ENCODE assay signal across 8 cellular contexts in the genomic region with DNA sequence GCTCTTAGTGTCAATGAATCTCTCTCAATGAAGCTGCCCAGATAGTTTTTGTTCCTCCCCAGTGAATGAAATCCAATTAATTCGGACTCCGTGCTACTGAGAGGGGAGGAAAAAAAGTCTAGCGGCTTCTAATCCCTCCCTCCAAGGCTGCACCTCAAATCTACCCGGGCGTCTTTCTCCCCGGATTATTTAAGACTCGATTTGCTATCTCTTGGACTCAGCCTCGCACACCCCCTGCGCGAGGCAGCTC. TPM values are rescaled to one million over a fixed set of nuclear protein-coding genes. Genes with fewer than 3 reads are reported as not detected.
A peak's percentile ranks its signal among the peaks of the same experiment; 100 is the strongest.
DNase-seq lines count a peak whose midpoint lies in the region; ATAC-seq and TF ChIP-seq lines count a peak whose summit lies in the region.

No MANE protein-coding gene starts in this region.

- no peaks in the 10 kb centered on the region for H3K9me3 ChIP-seq in CD4-positive, alpha-beta T cell (ENCODE audit: control insufficient read depth, low read length)
- H3K9me3 ChIP-seq in KOPT-K1 (ENCODE audit: insufficient read depth, low read length, poor library complexity, severe bottlenecking) (peaks cover 26% of the 10 kb centered on the region), neural cell (ENCODE audit: low read length) (no peaks in the 10 kb centered on the region)

- peaks cover 49% of the 10 kb centered on the region for H3K4me1 Mint-ChIP-seq in CD4-positive, alpha-beta T cell (ENCODE audit: low read depth)
- H3K4me1 Mint-ChIP-seq in dendritic cell treated with granulocyte-macrophage colony-stimulating factor and Interleukin-4, amounts not matched to agents 40 ng/mL and 50 ng/mL, for 4 days (ENCODE audit: low read depth): peaks cover 60% of the 10 kb centered on the region

- peak overlapping the region; percentile 88 for H3K27ac Mint-ChIP-seq in CD4-positive, alpha-beta T cell
- peak overlapping the region; percentile 91 for H3K27ac Mint-ChIP-seq in dendritic cell treated with granulocyte-macrophage colony-stimulating factor and Interleukin-4, amounts not matched to agents 40 ng/mL and 50 ng/mL, for 4 days

- no peak for DNase-seq in CD4-positive, alpha-beta T cell
- DNase-seq in NCI-H146 treated with DMSO at 0.1 percent for 48 hours (lab: John Stamatoyannopoulos, UW; ENCODE audit: unreplicated experiment) (no peak), dedifferentiated amniotic fluid mesenchymal stem cell (ENCODE audit: extremely low spot score) (no peak)

- no peak for TF ChIP-seq EP300 in neural cell (conservative IDR thresholded peaks at IDR 0.05; ENCODE audit: poor library complexity, severe bottlenecking)

- peak overlapping the region; percentile 95 for H3K9ac ChIP-seq in neural cell (ENCODE audit: low read length)

- no peak for TF ChIP-seq CTCF in CD4-positive, alpha-beta T cell (IDR thresholded peaks at IDR 0.05)
- no peak for TF ChIP-seq CTCF in neural cell (IDR thresholded peaks at IDR 0.05; ENCODE audit: poor library complexity, severe bottlenecking)

- H2AFZ ChIP-seq in neural cell (ENCODE audit: low read depth, low read length): peak overlapping the region; percentile 28

- H3K27me3 ChIP-seq in CD4-positive, alpha-beta T cell (ENCODE audit: control insufficient read depth, insufficient read depth, low read length): no peaks in the 10 kb centered on the region
- H3K27me3 ChIP-seq in neural cell (ENCODE audit: insufficient read depth, low read depth, low read length): peaks cover 15% of the 10 kb centered on the region

- intact Hi-C loops in CD4-positive, alpha-beta T cell (cut with DNase I, micrococcal nuclease): loop anchor here (2.0 to 10.0 kb wide), 7 partner anchors 47 to 1210 kb away; a partner anchor contains a TSS
- intact Hi-C loops in dendritic cell treated with granulocyte-macrophage colony-stimulating factor and Interleukin-4, amounts not matched to agents 40 ng/mL and 50 ng/mL, for 4 days (cut with micrococcal nuclease): loop anchor here (2.0 to 5.0 kb wide), 4 partner anchors 109 to 300 kb away; a partner anchor contains a TSS

- H3K36me3 ChIP-seq in KOPT-K1 (ENCODE audit: insufficient read depth, low read length): peaks cover 35% of the 10 kb centered on the region
- H3K36me3 ChIP-seq in neural cell (ENCODE audit: insufficient read depth, low read length): no peaks in the 10 kb centered on the region

- H3K4me3 ChIP-seq in neural cell (ENCODE audit: low read length): peak overlapping the region; percentile 89

- H3K9me3 Mint-ChIP-seq in CD4-positive, alpha-beta T cell: no peaks in the 10 kb centered on the region
- no peaks in the 10 kb centered on the region for H3K9me3 Mint-ChIP-seq in dendritic cell treated with granulocyte-macrophage colony-stimulating factor and Interleukin-4, amounts not matched to agents 40 ng/mL and 50 ng/mL, for 4 days

- peak; percentile 8 for TF ChIP-seq RAD21 in neural cell (conservative IDR thresholded peaks at IDR 0.05)

- H3K79me2 ChIP-seq in neural cell (replicated peaks; ENCODE audit: insufficient read depth, low read length): peaks cover 57% of the 10 kb centered on the region

- H3K4me2 ChIP-seq in neural cell (ENCODE audit: low read length): peak overlapping the region; percentile 63

- H3K36me3 Mint-ChIP-seq in CD4-positive, alpha-beta T cell (ENCODE audit: low read depth): peaks cover 8% of the 10 kb centered on the region
- H3K36me3 Mint-ChIP-seq in dendritic cell treated with granulocyte-macrophage colony-stimulating factor and Interleukin-4, amounts not matched to agents 40 ng/mL and 50 ng/mL, for 4 days (ENCODE audit: low read depth): peaks cover 43% of the 10 kb centered on the region

- peak overlapping the region; percentile 94 for H3K4me3 Mint-ChIP-seq in CD4-positive, alpha-beta T cell
- peak overlapping the region; percentile 92 for H3K4me3 Mint-ChIP-seq in dendritic cell treated with granulocyte-macrophage colony-stimulating factor and Interleukin-4, amounts not matched to agents 40 ng/mL and 50 ng/mL, for 4 days

- H4K20me1 ChIP-seq in neural cell (ENCODE audit: insufficient read depth): no peaks in the 10 kb centered on the region

- no peaks in the 10 kb centered on the region for H3K9me2 ChIP-seq in neural cell (ENCODE audit: insufficient read depth, low read length)

- POLR2A ChIA-PET in CD4-positive, alpha-beta T cell (lab: Charles Lee): interaction anchor here (0.5 to 4.5 kb wide), 16 partner anchors 10 to 391 kb away, joined by 3 to 38 read pairs (median 6); a partner anchor contains a TSS

- no peak overlapping the region for H3K27ac ChIP-seq in CD4-positive, alpha-beta T cell (ENCODE audit: low read depth, low read length)
- H3K27ac ChIP-seq in KOPT-K1 (ENCODE audit: low read depth, low read length, poor library complexity, severe bottlenecking) (peak overlapping the region; percentile 67), neural cell (ENCODE audit: low read length) (peak overlapping the region; percentile 95)

- H3K27me3 Mint-ChIP-seq in CD4-positive, alpha-beta T cell: no peaks in the 10 kb centered on the region
- no peaks in the 10 kb centered on the region for H3K27me3 Mint-ChIP-seq in dendritic cell treated with granulocyte-macrophage colony-stimulating factor and Interleukin-4, amounts not matched to agents 40 ng/mL and 50 ng/mL, for 4 days

- CTCF ChIA-PET in CD4-positive, alpha-beta T cell (lab: Charles Lee): no interaction called here

- H3F3A ChIP-seq in neural cell (ENCODE audit: insufficient read depth, low read length, poor library complexity, severe bottlenecking): peaks cover 5% of the 10 kb centered on the region

- ATAC-seq in CD4-positive, alpha-beta T cell (ENCODE audit: poor library complexity): no peak
- ATAC-seq in GM18873 (IDR thresholded peaks at IDR 0.05; ENCODE audit: low FRiP score, unreplicated experiment) (no peak), GM18870 (IDR thresholded peaks at IDR 0.05; ENCODE audit: unreplicated experiment) (no peak)

TF ChIP-seq in neural cell, 6 proteins besides CTCF, POLR2A, EP300 and RAD21:
- TF ChIP-seq, protein P1, sequence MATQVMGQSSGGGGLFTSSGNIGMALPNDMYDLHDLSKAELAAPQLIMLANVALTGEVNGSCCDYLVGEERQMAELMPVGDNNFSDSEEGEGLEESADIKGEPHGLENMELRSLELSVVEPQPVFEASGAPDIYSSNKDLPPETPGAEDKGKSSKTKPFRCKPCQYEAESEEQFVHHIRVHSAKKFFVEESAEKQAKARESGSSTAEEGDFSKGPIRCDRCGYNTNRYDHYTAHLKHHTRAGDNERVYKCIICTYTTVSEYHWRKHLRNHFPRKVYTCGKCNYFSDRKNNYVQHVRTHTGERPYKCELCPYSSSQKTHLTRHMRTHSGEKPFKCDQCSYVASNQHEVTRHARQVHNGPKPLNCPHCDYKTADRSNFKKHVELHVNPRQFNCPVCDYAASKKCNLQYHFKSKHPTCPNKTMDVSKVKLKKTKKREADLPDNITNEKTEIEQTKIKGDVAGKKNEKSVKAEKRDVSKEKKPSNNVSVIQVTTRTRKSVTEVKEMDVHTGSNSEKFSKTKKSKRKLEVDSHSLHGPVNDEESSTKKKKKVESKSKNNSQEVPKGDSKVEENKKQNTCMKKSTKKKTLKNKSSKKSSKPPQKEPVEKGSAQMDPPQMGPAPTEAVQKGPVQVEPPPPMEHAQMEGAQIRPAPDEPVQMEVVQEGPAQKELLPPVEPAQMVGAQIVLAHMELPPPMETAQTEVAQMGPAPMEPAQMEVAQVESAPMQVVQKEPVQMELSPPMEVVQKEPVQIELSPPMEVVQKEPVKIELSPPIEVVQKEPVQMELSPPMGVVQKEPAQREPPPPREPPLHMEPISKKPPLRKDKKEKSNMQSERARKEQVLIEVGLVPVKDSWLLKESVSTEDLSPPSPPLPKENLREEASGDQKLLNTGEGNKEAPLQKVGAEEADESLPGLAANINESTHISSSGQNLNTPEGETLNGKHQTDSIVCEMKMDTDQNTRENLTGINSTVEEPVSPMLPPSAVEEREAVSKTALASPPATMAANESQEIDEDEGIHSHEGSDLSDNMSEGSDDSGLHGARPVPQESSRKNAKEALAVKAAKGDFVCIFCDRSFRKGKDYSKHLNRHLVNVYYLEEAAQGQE (IDR thresholded peaks at IDR 0.05; ENCODE audit: borderline replicate concordance): no peak
- peak; percentile 95 for TF ChIP-seq POLR2AphosphoS5 (IDR thresholded peaks at IDR 0.05)
TF ChIP-seq in neural cell: peak in this region for 1.

RNA-seq across cellular contexts. Expression of a gene that starts 0.1 kb away (rescaled TPM):
- 10 to 100 TPM; 11.8 to 14.7 TPM for total RNA-seq in CD4-positive, alpha-beta T cell
- polyA plus RNA-seq in neural cell: 40.1 and 44.3 TPM in 2 replicates
- polyA minus RNA-seq in neural cell: 50.8 and 62.1 TPM in 2 replicates
